ENCODE assay signal across 12 cellular contexts in genomic region chr6:132132420-132132819, GRCh38.
DNase-seq lines count a peak whose midpoint lies in the region; ATAC-seq lines count a peak whose summit lies in the region.
"Had no signal": no experiment of that assay in that cellular context is flagged by ENCODE, and none has a peak within 500 bp of the region (broad histone marks: within the 10 kb centered on the region; RNA-seq: fewer than 3 reads in every experiment).

No MANE protein-coding gene starts in this region.

- H3K36me3 Mint-ChIP-seq in naive B cell = peaks cover 0 to under 1% of the 10 kb centered on the region in 2 donors
- H3K36me3 Mint-ChIP-seq in activated naive CD4-positive, alpha-beta T cell treated with anti-CD3 and anti-CD28 coated beads, Interleukin-2, amount 10 ng/mL, durations not matched to agents 7 days and 5 days = no peaks in the 10 kb centered on the region

- H3K4me1 ChIP-seq in aorta (ENCODE audit: control insufficient read depth in 1 of 2, insufficient read depth in 2 of 2, low read length in 2 of 2) = peaks cover 0 to 9% of the 10 kb centered on the region in 2 donors

- WGBS in aorta, 2 donors = 1 to 6% methylated on average over 2 of the region's 2 CpGs

- DNase-seq in DMS 273 (lab: John Stamatoyannopoulos, UW; ENCODE audit: unreplicated experiment) (peak; percentile 17), DMS 273 treated with DMSO at 0.1 percent for 48 hours (lab: John Stamatoyannopoulos, UW) (no peak), fibroblast of gingiva (ENCODE audit: low read depth) (peak; percentile 45), naive B cell (no peak), aorta (no peak), NOMO-1 treated with DMSO at 0.1 percent for 48 hours (lab: John Stamatoyannopoulos, UW; ENCODE audit: unreplicated experiment) (no peak), LoVo (ENCODE audit: low spot score) (no peak)
- DNase-seq in activated naive CD4-positive, alpha-beta T cell treated with anti-CD3 and anti-CD28 coated beads, Interleukin-2, amount 10 ng/mL, durations not matched to agents 7 days and 5 days = no peak
- DNase-seq: cortex of kidney, kidney had no signal

- intact Hi-C loops in aorta (cut with DNase I) = loop anchor here (5.0 kb wide), 3 partner anchors 45 to 120 kb away; no protein-coding TSS in a partner anchor

- no peak overlapping the region for H3K4me3 ChIP-seq in aorta (ENCODE audit: low read length in 2 of 2)
- H3K4me3 ChIP-seq: SK-N-MC had no signal

- CTCF ChIA-PET in activated naive CD4-positive, alpha-beta T cell treated with anti-CD3 and anti-CD28 coated beads, Interleukin-2, amount 10 ng/mL, durations not matched to agents 7 days and 5 days (lab: Charles Lee) = no interaction called here

- no peaks in the 10 kb centered on the region for H3K27me3 ChIP-seq in aorta (ENCODE audit: control insufficient read depth in 1 of 2, insufficient read depth in 2 of 2, low read length in 1 of 2)

- peaks cover 0 to under 1% (median 0%) of the 10 kb centered on the region in 7 donors for H3K9me3 Mint-ChIP-seq in naive B cell
- H3K9me3 Mint-ChIP-seq in activated naive CD4-positive, alpha-beta T cell treated with anti-CD3 and anti-CD28 coated beads, Interleukin-2, amount 10 ng/mL, durations not matched to agents 7 days and 5 days = no peaks in the 10 kb centered on the region

- H3K9me3 ChIP-seq in aorta (ENCODE audit: control insufficient read depth, low read length) = no peaks in the 10 kb centered on the region

- peak overlapping the region; percentile 88 to 98 (median 90) for H3K27ac Mint-ChIP-seq in naive B cell
- H3K27ac Mint-ChIP-seq in activated naive CD4-positive, alpha-beta T cell treated with anti-CD3 and anti-CD28 coated beads, Interleukin-2, amount 10 ng/mL, durations not matched to agents 7 days and 5 days = no peak overlapping the region

- peaks cover 61 to 71% (median 68%) of the 10 kb centered on the region in 3 donors for H3K4me1 Mint-ChIP-seq in naive B cell
- no peaks in the 10 kb centered on the region for H3K4me1 Mint-ChIP-seq in activated naive CD4-positive, alpha-beta T cell treated with anti-CD3 and anti-CD28 coated beads, Interleukin-2, amount 10 ng/mL, durations not matched to agents 7 days and 5 days

- peak overlapping the region; percentile 43 to 98 for H3K27ac ChIP-seq in aorta (ENCODE audit: low read depth in 1 of 2, low read length in 2 of 2)
- H3K27ac ChIP-seq: 22Rv1, SK-N-MC had no signal

- peak overlapping the region in 6 of 8 donors; percentile 65 to 92 (median 82) for H3K4me3 Mint-ChIP-seq in naive B cell
- no peak overlapping the region for H3K4me3 Mint-ChIP-seq in activated naive CD4-positive, alpha-beta T cell treated with anti-CD3 and anti-CD28 coated beads, Interleukin-2, amount 10 ng/mL, durations not matched to agents 7 days and 5 days

- H3K27me3 Mint-ChIP-seq in naive B cell = no peaks in the 10 kb centered on the region
- H3K27me3 Mint-ChIP-seq in activated naive CD4-positive, alpha-beta T cell treated with anti-CD3 and anti-CD28 coated beads, Interleukin-2, amount 10 ng/mL, durations not matched to agents 7 days and 5 days = no peaks in the 10 kb centered on the region

- no peaks in the 10 kb centered on the region for H3K36me3 ChIP-seq in aorta (ENCODE audit: control insufficient read depth in 1 of 2, insufficient read depth in 2 of 2, low read length in 1 of 2)

- no peak for ATAC-seq in naive B cell (ENCODE audit: low read depth in 2 of 2)
- ATAC-seq in aorta (ENCODE audit: low FRiP score) = peak; percentile 77

Comparison
In these comparisons a context has a peak if more than half of its experiments do, and no peak if none do; other contexts are left out.
1. DNase-seq: peak in DMS 273 (single experiment) and fibroblast of gingiva (single experiment); none in DMS 273 treated with DMSO at 0.1 percent for 48 hours (single experiment), naive B cell (single experiment), aorta (0 of 2), NOMO-1 treated with DMSO at 0.1 percent for 48 hours (single experiment), activated naive CD4-positive, alpha-beta T cell treated with anti-CD3 and anti-CD28 coated beads, Interleukin-2, amount 10 ng/mL, durations not matched to agents 7 days and 5 days (single experiment) and LoVo (single experiment).